ENCODE assay signal across 11 cellular contexts in genomic region chr18:49563130-49563540, GRCh38. TPM values are rescaled to one million over a fixed set of nuclear protein-coding genes. Genes with fewer than 3 reads are reported as not detected.
DNase-seq lines count a peak whose midpoint lies in the region; ATAC-seq, FAIRE-seq and TF ChIP-seq lines count a peak whose summit lies in the region.
"Had no signal": no experiment of that assay in that cellular context is flagged by ENCODE, and none has a peak within 500 bp of the region (broad histone marks: within the 10 kb centered on the region; RNA-seq: fewer than 3 reads in every experiment).

No MANE protein-coding gene starts in this region.

- H3K36me3 Mint-ChIP-seq in activated naive CD4-positive, alpha-beta T cell treated with anti-CD3 and anti-CD28 coated beads, Interleukin-2, amount 50 U/mL, for 24 hours = no peaks in the 10 kb centered on the region
- H3K36me3 Mint-ChIP-seq in activated naive CD4-positive, alpha-beta T cell treated with anti-CD3 and anti-CD28 coated beads, Interleukin-2, amount 10 ng/mL, durations not matched to agents 7 days and 5 days = no peaks in the 10 kb centered on the region

- H3K9ac ChIP-seq in HepG2 (ENCODE audit: insufficient read depth, low read depth, low read length) = 0 out of 2 replicates have a peak overlapping the region, but pooled peaks have one; percentile 21
- H3K9ac ChIP-seq: BLaER1 treated with 17β-estradiol and CSF1 and Interleukin-3, amounts not matched to agents 10 nM and 100 nM had no signal

- CTCF ChIA-PET in activated naive CD4-positive, alpha-beta T cell treated with anti-CD3 and anti-CD28 coated beads, Interleukin-2, amount 10 ng/mL, durations not matched to agents 7 days and 5 days (lab: Charles Lee) = interaction anchor here (7.4 kb wide), 1 partner anchor 297 kb away, joined by 117 read pairs; no protein-coding TSS in a partner anchor
- CTCF ChIA-PET in HepG2 (lab: Yijun Ruan, JAX; ENCODE audit: low intra/inter-chr PET ratio, low total read pairs) = no interaction called here

- H3K27ac ChIP-seq in HepG2 (ENCODE audit: extremely low read length, insufficient read depth, low read length) = no peak overlapping the region
- H3K27ac ChIP-seq: BLaER1 treated with 17β-estradiol and CSF1 and Interleukin-3, amounts not matched to agents 10 nM and 100 nM had no signal

- BruUV-seq in HepG2 (replicated peaks; lab: Mats Ljungman, UMichigan) = TSS peak; percentile 53

- H3K27me3 Mint-ChIP-seq in activated naive CD4-positive, alpha-beta T cell treated with anti-CD3 and anti-CD28 coated beads, Interleukin-2, amount 50 U/mL, for 24 hours = peaks cover 68% of the 10 kb centered on the region
- peaks cover 90% of the 10 kb centered on the region for H3K27me3 Mint-ChIP-seq in activated naive CD4-positive, alpha-beta T cell treated with anti-CD3 and anti-CD28 coated beads, Interleukin-2, amount 10 ng/mL, durations not matched to agents 7 days and 5 days

- no peak for DNase-seq in activated naive CD4-positive, alpha-beta T cell treated with anti-CD3 and anti-CD28 coated beads, Interleukin-2, amount 10 ng/mL, durations not matched to agents 7 days and 5 days
- DNase-seq in amniotic epithelial cell (ENCODE audit: low read depth) (peak; percentile 45), HepG2 (ENCODE audit: low spot score) (no peak), urothelium cell line (ENCODE audit: low spot score) (peak; percentile 32), NCI-H345 treated with DMSO at 0.1 percent for 48 hours (lab: John Stamatoyannopoulos, UW; ENCODE audit: unreplicated experiment) (no peak), NCI-H2081 treated with DMSO at 0.1 percent for 48 hours (lab: John Stamatoyannopoulos, UW) (no peak)
- DNase-seq: cerebellar nuclear complex had no signal

- no peaks in the 10 kb centered on the region for H4K20me1 ChIP-seq in HepG2 (ENCODE audit: insufficient read depth, low read length)

- TF ChIP-seq POLR2A in HepG2 (IDR thresholded peaks at IDR 0.05; ENCODE audit: insufficient read depth in 1 of 2, low read depth in 2 of 2, low read length in 2 of 2) = no peak

- H3K36me3 ChIP-seq in HepG2 (replicated peaks in 1 of 2; ENCODE audit: control insufficient read depth in 1 of 2, insufficient read depth in 2 of 2, low read length in 2 of 2) = no peaks in the 10 kb centered on the region
- H3K36me3 ChIP-seq: BLaER1 treated with 17β-estradiol and CSF1 and Interleukin-3, amounts not matched to agents 10 nM and 100 nM had no signal

- no peaks in the 10 kb centered on the region for H3K9me3 ChIP-seq in HepG2 (ENCODE audit: low read length)
- H3K9me3 ChIP-seq: BLaER1 treated with 17β-estradiol and CSF1 and Interleukin-3, amounts not matched to agents 10 nM and 100 nM had no signal

- H3K9me3 Mint-ChIP-seq in activated naive CD4-positive, alpha-beta T cell treated with anti-CD3 and anti-CD28 coated beads, Interleukin-2, amount 50 U/mL, for 24 hours = no peaks in the 10 kb centered on the region
- H3K9me3 Mint-ChIP-seq in activated naive CD4-positive, alpha-beta T cell treated with anti-CD3 and anti-CD28 coated beads, Interleukin-2, amount 10 ng/mL, durations not matched to agents 7 days and 5 days = no peaks in the 10 kb centered on the region
- H3K9me3 Mint-ChIP-seq: T-helper 1 cell treated with Interleukin-12 subunit alpha and Interleukin-12 subunit beta and Interleukin-4 antibody, amounts not matched to agents 30 μg/mL and 1 μg/mL, for 36 hours had no signal

- no peak overlapping the region for H2AFZ ChIP-seq in HepG2 (ENCODE audit: low read length)

- peaks cover 45% of the 10 kb centered on the region for H3K4me1 ChIP-seq in HepG2 (ENCODE audit: insufficient read depth, low read length)

- peak overlapping the region in 2 of 3 experiments; percentile 46 to 67; a peak in 2 of 6 replicates for H3K4me3 ChIP-seq in HepG2 (replicated peaks in 1 of 3; ENCODE audit: insufficient read depth in 1 of 3, low read depth in 2 of 3, low read length in 3 of 3)

- TF ChIP-seq EP300 in HepG2 (IDR thresholded peaks at IDR 0.05; ENCODE audit: low read depth in 2 of 2, low read length in 2 of 2) = no peak
- no peak for TF ChIP-seq EP300 in HepG2 (CRISPR knock-in tag; IDR thresholded peaks at IDR 0.05; ENCODE audit: borderline replicate concordance)

- TF ChIP-seq CTCF in HepG2 (CRISPR knock-in tag; IDR thresholded peaks at IDR 0.05) = no peak

- peaks cover 34% of the 10 kb centered on the region for H3K4me1 Mint-ChIP-seq in activated naive CD4-positive, alpha-beta T cell treated with anti-CD3 and anti-CD28 coated beads, Interleukin-2, amount 50 U/mL, for 24 hours
- H3K4me1 Mint-ChIP-seq in activated naive CD4-positive, alpha-beta T cell treated with anti-CD3 and anti-CD28 coated beads, Interleukin-2, amount 10 ng/mL, durations not matched to agents 7 days and 5 days = peaks cover 31% of the 10 kb centered on the region

- TF ChIP-seq RAD21 in HepG2 (CRISPR knock-in tag; IDR thresholded peaks at IDR 0.05) = no peak

- H3K27me3 ChIP-seq in HepG2 (ENCODE audit: control insufficient read depth in 1 of 2, insufficient read depth in 2 of 2, low read length in 2 of 2) = peaks cover 16 to 37% of the 10 kb centered on the region in 2 experiments

- no peak for FAIRE-seq in HepG2 (lab: Jason Lieb, UNC)
- no peak for FAIRE-seq in urothelium cell line (lab: Jason Lieb, UNC)

- no peaks in the 10 kb centered on the region for H3K79me2 ChIP-seq in HepG2 (ENCODE audit: insufficient read depth, low read length)

- H3K4me2 ChIP-seq in HepG2 (ENCODE audit: low read depth, low read length) = peak overlapping the region; percentile 73
- H3K4me2 ChIP-seq: BLaER1 treated with 17β-estradiol and CSF1 and Interleukin-3, amounts not matched to agents 10 nM and 100 nM had no signal

- in situ Hi-C loops in HepG2 (cut with HindIII; ENCODE audit: extremely low pct_ligation_motif_present, low pct_unique_long_range_greater_than_20kb) = loop anchor here (5.0 to 10.0 kb wide), 2 partner anchors 162 to 294 kb away; no protein-coding TSS in a partner anchor

- POLR2A ChIA-PET in HepG2 (lab: Yijun Ruan, JAX) = no interaction called here

- peak overlapping the region; percentile 77 for H3K4me3 Mint-ChIP-seq in activated naive CD4-positive, alpha-beta T cell treated with anti-CD3 and anti-CD28 coated beads, Interleukin-2, amount 50 U/mL, for 24 hours
- H3K4me3 Mint-ChIP-seq in activated naive CD4-positive, alpha-beta T cell treated with anti-CD3 and anti-CD28 coated beads, Interleukin-2, amount 10 ng/mL, durations not matched to agents 7 days and 5 days = no peak overlapping the region

- H3K27ac Mint-ChIP-seq in activated naive CD4-positive, alpha-beta T cell treated with anti-CD3 and anti-CD28 coated beads, Interleukin-2, amount 50 U/mL, for 24 hours = no peak overlapping the region
- H3K27ac Mint-ChIP-seq in activated naive CD4-positive, alpha-beta T cell treated with anti-CD3 and anti-CD28 coated beads, Interleukin-2, amount 10 ng/mL, durations not matched to agents 7 days and 5 days = no peak overlapping the region
- H3K27ac Mint-ChIP-seq: T-helper 1 cell treated with Interleukin-12 subunit alpha and Interleukin-12 subunit beta and Interleukin-4 antibody, amounts not matched to agents 30 μg/mL and 1 μg/mL, for 36 hours had no signal

- ATAC-seq in HepG2 = no peak
- ATAC-seq in HG03097 (IDR thresholded peaks at IDR 0.05; ENCODE audit: low FRiP score, unreplicated experiment) = no peak

- intact Hi-C loops in HepG2 (cut with micrococcal nuclease; ENCODE audit: unreplicated experiment) = no loop called here

TF ChIP-seq in HepG2, 621 proteins besides CTCF, POLR2A, EP300 and RAD21:
- no peak for TF ChIP-seq AKAP8 (CRISPR knock-in tag; IDR thresholded peaks at IDR 0.05)
- TF ChIP-seq GFI1 (CRISPR knock-in tag; IDR thresholded peaks at IDR 0.05; ENCODE audit: borderline replicate concordance) = no peak
- 0 out of 2 replicates have a peak, but pooled peaks have one; percentile 28 for TF ChIP-seq FOSL2 (CRISPR knock-in tag; IDR thresholded peaks at IDR 0.05)

RNA-seq across cellular contexts. Expression of gene LIPG, which starts 1.3 kb away (rescaled TPM):
- 4.9 and 10.8 TPM in 2 replicates for total RNA-seq in HepG2 (2016; rRNA removed; fragmentation: Illumina TruSeq; extraction: Trizol)
- total RNA-seq in HepG2 (2016; cell fraction: cytosol; rRNA removed; fragmentation: Illumina TruSeq; extraction: Trizol; ENCODE audit: low read depth) = 0.40 and 0.97 TPM in 2 replicates
- 5.5 and 12.1 TPM in 2 replicates for total RNA-seq in HepG2 (2016; cell fraction: insoluble cytoplasmic fraction; rRNA removed; fragmentation: Illumina TruSeq; extraction: Trizol)
- total RNA-seq in HepG2 (2016; cell fraction: membrane; rRNA removed; fragmentation: Illumina TruSeq; extraction: Trizol) = 2.7 and 2.9 TPM in 2 replicates
- 12.8 and 17.5 TPM in 2 replicates for total RNA-seq in HepG2 (2016; cell fraction: nucleus; rRNA removed; fragmentation: Illumina TruSeq; extraction: Trizol)
- polyA plus RNA-seq in HepG2 (2011; rRNA removed) = 0.96 and 4.6 TPM in 2 replicates
- polyA plus RNA-seq in HepG2 (2011; cell fraction: cytosol; rRNA removed) = 1.0 and 4.5 TPM in 2 replicates
- polyA plus RNA-seq in HepG2 (2011; cell fraction: nucleus; rRNA removed) = 1.4 and 5.0 TPM in 2 replicates
- 3.4 and 3.7 TPM in 2 replicates for polyA plus RNA-seq in HepG2 (2012)
- 0.68 and 0.74 TPM in 2 replicates for polyA plus RNA-seq in HepG2 (2016; cell fraction: cytosol; fragmentation: Illumina TruSeq; extraction: Trizol; ENCODE audit: low read depth)
- polyA plus RNA-seq in HepG2 (2016; cell fraction: insoluble cytoplasmic fraction; fragmentation: Illumina TruSeq; extraction: Trizol; ENCODE audit: low read depth) = 3.4 and 3.6 TPM in 2 replicates
- polyA plus RNA-seq in HepG2 (2016; cell fraction: membrane; fragmentation: Illumina TruSeq; extraction: Trizol; ENCODE audit: low read depth) = 0.89 and 1.1 TPM in 2 replicates
- 14.7 and 16.1 TPM in 2 replicates for polyA plus RNA-seq in HepG2 (2016; cell fraction: nucleus; fragmentation: Illumina TruSeq; extraction: Trizol; ENCODE audit: insufficient read depth, low read depth)
- 0.16 and 1.9 TPM in 2 replicates for polyA minus RNA-seq in HepG2 (2011; rRNA and poly(A)+ RNA removed; ENCODE audit: low replicate concordance)
- polyA minus RNA-seq in HepG2 (2011; cell fraction: cytosol; rRNA and poly(A)+ RNA removed) = 2.0 and 4.5 TPM in 2 replicates
- 0.77 and 4.4 TPM in 2 replicates for polyA minus RNA-seq in HepG2 (2011; cell fraction: nucleus; rRNA and poly(A)+ RNA removed)

Comparison
In these comparisons a context has a peak if more than half of its experiments do, and no peak if none do; other contexts are left out.
1. DNase-seq: peak in amniotic epithelial cell (single experiment) and urothelium cell line (single experiment); none in activated naive CD4-positive, alpha-beta T cell treated with anti-CD3 and anti-CD28 coated beads, Interleukin-2, amount 10 ng/mL, durations not matched to agents 7 days and 5 days (single experiment), HepG2 (single experiment), NCI-H345 treated with DMSO at 0.1 percent for 48 hours (single experiment) and NCI-H2081 treated with DMSO at 0.1 percent for 48 hours (single experiment).